Comparison of ENCODE assay signal across 1 cellular context in genomic region chr7:110863258-110863657, GRCh38.
A peak's percentile ranks its signal among the peaks of the same experiment; 100 is the strongest.
TF ChIP-seq lines count a peak whose summit lies in the region.

No MANE protein-coding gene starts in this region.

TF ChIP-seq in K562, 482 proteins besides CTCF, POLR2A, EP300 and RAD21 (continued from another document):
- TF ChIP-seq ZNF609 (CRISPR knock-in tag; IDR thresholded peaks at IDR 0.05; ENCODE audit: borderline replicate concordance): no peak
- TF ChIP-seq USF1 (CRISPR knock-in tag; IDR thresholded peaks at IDR 0.05): no peak
- TF ChIP-seq ZBTB5 (IDR thresholded peaks at IDR 0.05): no peak
- no peak for TF ChIP-seq KLF10 (CRISPR knock-in tag; IDR thresholded peaks at IDR 0.05)
- peak; percentile 33; the same call in 1 of the 2 replicates for TF ChIP-seq NFE2 (IDR thresholded peaks at IDR 0.05; ENCODE audit: low read depth)
- TF ChIP-seq FOXO4 (CRISPR knock-in tag; IDR thresholded peaks at IDR 0.05): no peak
- peak; percentile 32; the same call in 1 of the 2 replicates for TF ChIP-seq C11orf30 (IDR thresholded peaks at IDR 0.05; ENCODE audit: low read depth)
- no peak for TF ChIP-seq E2F5 (CRISPR knock-in tag; IDR thresholded peaks at IDR 0.05)
- TF ChIP-seq SREBF2 (CRISPR knock-in tag; IDR thresholded peaks at IDR 0.05): no peak
- TF ChIP-seq CREM (IDR thresholded peaks at IDR 0.05; ENCODE audit: low read depth): no peak
- TF ChIP-seq ZNF77 (CRISPR knock-in tag; IDR thresholded peaks at IDR 0.05): no peak
- no peak for TF ChIP-seq TAF9B (IDR thresholded peaks at IDR 0.05; ENCODE audit: partially characterized antibody)
- TF ChIP-seq CC2D1A (IDR thresholded peaks at IDR 0.05): no peak
- TF ChIP-seq MAFG (tag; conservative IDR thresholded peaks at IDR 0.05): peak; percentile 52
- TF ChIP-seq MCM3 (IDR thresholded peaks at IDR 0.05): no peak
- TF ChIP-seq FOS (IDR thresholded peaks at IDR 0.05; ENCODE audit: extremely low read depth, insufficient read length): no peak
- peak; percentile 60 for TF ChIP-seq ZNF316 (IDR thresholded peaks at IDR 0.05)
- TF ChIP-seq ZFPM2 (CRISPR knock-in tag; IDR thresholded peaks at IDR 0.05): no peak
- TF ChIP-seq NRF1 (conservative IDR thresholded peaks at IDR 0.05 in 1 of 2, IDR thresholded peaks at IDR 0.05 in 1 of 2): no peak
- no peak for TF ChIP-seq ILK (tag; IDR thresholded peaks at IDR 0.05; ENCODE audit: borderline replicate concordance, low read depth)
- TF ChIP-seq FIP1L1 (IDR thresholded peaks at IDR 0.05; ENCODE audit: low read depth, low read length, poor library complexity, severe bottlenecking): no peak
- TF ChIP-seq ZFP91 (CRISPR knock-in tag; IDR thresholded peaks at IDR 0.05): no peak
- no peak for TF ChIP-seq MLLT1 (IDR thresholded peaks at IDR 0.05)
- TF ChIP-seq NR4A1 (CRISPR knock-in tag; IDR thresholded peaks at IDR 0.05): no peak
- TF ChIP-seq NR4A1 (tag; IDR thresholded peaks at IDR 0.05): no peak
- no peak for TF ChIP-seq RNF2 (IDR thresholded peaks at IDR 0.05)
